ENCODE assay signal across 2 cellular contexts in genomic region chr11:71571101-71571850, GRCh38. TPM values are rescaled to one million over a fixed set of nuclear protein-coding genes. Genes with fewer than 3 reads are reported as not detected.
"Had no signal": no experiment of that assay in that cellular context is flagged by ENCODE, and none has a peak within 500 bp of the region (broad histone marks: within the 10 kb centered on the region; RNA-seq: fewer than 3 reads in every experiment).

No MANE protein-coding gene starts in this region.

RNA-seq across cellular contexts. Expression of gene KRTAP5-10, which starts 5.9 kb away (rescaled TPM):
- total RNA-seq: G401, GM12878 had no signal

RNA-seq across cellular contexts. Expression of gene KRTAP5-11, which starts 11.4 kb away (rescaled TPM):
- total RNA-seq: G401, GM12878 had no signal
- polyA plus RNA-seq: GM12878 had no signal

RNA-seq across cellular contexts. Expression of gene KRTAP5-9, which starts 23.1 kb away (rescaled TPM):
- total RNA-seq: G401 had no signal

RNA-seq across cellular contexts. Expression of gene KRTAP5-8, which starts 33.5 kb away (rescaled TPM):
- total RNA-seq: G401 had no signal

RNA-seq across cellular contexts. Expression of gene KRTAP5-7, which starts 44.2 kb away (rescaled TPM):
- total RNA-seq: G401, GM12878 had no signal
